37 cellular contexts compared by ENCODE assay signal in genomic region chr2:67070826-67071225, GRCh38.
"Had no signal": no experiment of that assay in that cellular context is flagged by ENCODE, and none has a peak within 500 bp of the region (broad histone marks: within the 10 kb centered on the region; RNA-seq: fewer than 3 reads in every experiment).

No MANE protein-coding gene starts in this region.

- H3K27ac ChIP-seq: adrenal gland, cardiac muscle cell, VCaP had no signal

- ATAC-seq: activated CD8-positive, alpha-beta T cell treated with anti-CD3 and anti-CD28 coated beads for 36 hours; activated naive CD4-positive, alpha-beta T cell treated with anti-CD3 and anti-CD28 coated beads, Interleukin-2, amount 50 U/mL, for 72 hours; activated T-cell treated with anti-CD3 and anti-CD28 coated beads, Interleukin-2, amount 50 U/mL, for 4 hours; activated T-cell treated with anti-CD3 and anti-CD28 coated beads, Interleukin-2, amount 50 U/mL, for 72 hours; activated T-helper 17 cell treated with anti-CD3 and anti-CD28 coated beads, Interleukin-2, amount 50 U/mL, for 72 hours had no signal

- H3K27me3 ChIP-seq: adrenal gland, cardiac muscle cell had no signal

- H3K9me3 Mint-ChIP-seq: activated B cell treated with CpG ODN at 0.5 μM for 24 hours; activated CD4-positive, alpha-beta memory T cell treated with anti-CD3 and anti-CD28 coated beads for 36 hours; activated CD4-positive, alpha-beta T cell treated with anti-CD3 and anti-CD28 coated beads, Interleukin-2, amount 10 ng/mL, durations not matched to agents 24 days and 14 days; activated T-helper 1 cell treated with anti-CD3 and anti-CD28 coated beads, Interleukin-12 subunit alpha, Interleukin-12 subunit beta, Interleukin-2, Interleukin-4 antibody, amounts not matched to agents 30 ng/mL and 10 ng/mL and 1 ng/mL, durations not matched to agents 14 hours and 24 hours and 36 hours; T-helper 2 cell treated with Interferon-gamma antibody and Interleukin-4, amounts not matched to agents 5 μg/mL and 100 μg/mL, for 36 hours had no signal

- H3K4me3 Mint-ChIP-seq: activated B cell treated with CpG ODN at 0.5 μM for 24 hours; activated CD4-positive, alpha-beta memory T cell treated with anti-CD3 and anti-CD28 coated beads for 36 hours; activated CD4-positive, alpha-beta T cell treated with anti-CD3 and anti-CD28 coated beads, Interleukin-2, amount 10 ng/mL, durations not matched to agents 24 days and 14 days; activated CD8-positive, alpha-beta T cell treated with anti-CD3 and anti-CD28 coated beads for 36 hours; activated naive CD4-positive, alpha-beta T cell treated with anti-CD3 and anti-CD28 coated beads for 36 hours; activated naive CD8-positive, alpha-beta T cell treated with anti-CD3 and anti-CD28 coated beads for 36 hours; activated T-cell treated with anti-CD3 and anti-CD28 coated beads, Interleukin-2, amount 50 U/mL, for 4 hours; activated T-cell treated with anti-CD3 and anti-CD28 coated beads, Interleukin-2, amount 50 U/mL, for 72 hours; activated T-helper 1 cell treated with anti-CD3 and anti-CD28 coated beads, Interleukin-12 subunit alpha, Interleukin-12 subunit beta, Interleukin-2, Interleukin-4 antibody, amounts not matched to agents 30 ng/mL and 10 ng/mL and 1 ng/mL, durations not matched to agents 14 hours and 24 hours and 36 hours; activated T-helper 17 cell treated with anti-CD3 and anti-CD28 coated beads, Interleukin-2, amount 50 U/mL, for 72 hours; brain; central memory CD8-positive, alpha-beta T cell; T-helper 1 cell treated with Interleukin-12 subunit alpha and Interleukin-12 subunit beta and Interleukin-4 antibody, amounts not matched to agents 30 μg/mL and 1 μg/mL, for 36 hours; T-helper 2 cell treated with Interferon-gamma antibody and Interleukin-4, amounts not matched to agents 5 μg/mL and 100 μg/mL, for 36 hours had no signal

- H3K9me3 ChIP-seq: adrenal gland had no signal

- H3K36me3 ChIP-seq: adrenal gland, cardiac muscle cell had no signal

- H3K36me3 Mint-ChIP-seq: activated CD4-positive, alpha-beta memory T cell treated with anti-CD3 and anti-CD28 coated beads for 36 hours; activated naive CD4-positive, alpha-beta T cell treated with anti-CD3 and anti-CD28 coated beads, Interleukin-2, amount 50 U/mL, for 72 hours; activated naive CD8-positive, alpha-beta T cell treated with anti-CD3 and anti-CD28 coated beads for 36 hours; brain had no signal

- DNase-seq: activated B cell treated with CpG ODN at 0.5 μM for 24 hours; activated CD4-positive, alpha-beta memory T cell treated with anti-CD3 and anti-CD28 coated beads for 36 hours; activated CD4-positive, alpha-beta T cell treated with anti-CD3 and anti-CD28 coated beads for 4 hours; activated CD4-positive, alpha-beta T cell treated with anti-CD3 and anti-CD28 coated beads, Interleukin-2, amount 10 ng/mL, durations not matched to agents 24 days and 14 days; activated CD4-positive, alpha-beta T cell treated with anti-CD3 and anti-CD28 coated beads, Interleukin-2, amount 50 U/mL, for 1 hour; activated CD4-positive, alpha-beta T cell treated with anti-CD3 and anti-CD28 coated beads, Interleukin-2, amount 50 U/mL, for 4 hours; activated CD4-positive, CD25-positive, alpha-beta regulatory T cell treated with anti-CD3 and anti-CD28 coated beads, Interleukin-2, amount 50 U/mL, for 72 hours; activated CD8-positive, alpha-beta memory T cell treated with anti-CD3 and anti-CD28 coated beads, Interleukin-2, amount 50 U/mL, for 4 hours; activated CD8-positive, alpha-beta T cell treated with anti-CD3 and anti-CD28 coated beads for 36 hours; activated effector memory CD4-positive, alpha-beta T cell treated with anti-CD3 and anti-CD28 coated beads, Interleukin-2, amount 50 U/mL, for 16 hours; activated gamma-delta T cell treated with Interleukin-2 at 50 U/mL for 16 hours; activated naive CD4-positive, alpha-beta T cell; activated naive CD4-positive, alpha-beta T cell treated with anti-CD3 and anti-CD28 coated beads for 36 hours; activated naive CD4-positive, alpha-beta T cell treated with anti-CD3 and anti-CD28 coated beads, Interleukin-2, amount 50 U/mL, for 16 hours; activated naive CD8-positive, alpha-beta T cell treated with anti-CD3 and anti-CD28 coated beads for 36 hours; activated T-cell treated with anti-CD3 and anti-CD28 coated beads for 4 hours; activated T-cell treated with anti-CD3 and anti-CD28 coated beads, Interleukin-2, amount 50 U/mL, for 1 hour; activated T-cell treated with anti-CD3 and anti-CD28 coated beads, Interleukin-2, amount 50 U/mL, for 4 hours; activated T-cell treated with anti-CD3 and anti-CD28 coated beads, Interleukin-2, amount 50 U/mL, for 72 hours; adrenal gland; amniotic stem cell; aorta; caudate nucleus; cerebellar nuclear complex; T-helper 2 cell; T-helper 9 cell had no signal

- FAIRE-seq: bronchial epithelial cell, TTC549 had no signal

- H3K27ac Mint-ChIP-seq: activated B cell treated with CpG ODN at 0.5 μM for 24 hours; activated CD4-positive, alpha-beta memory T cell treated with anti-CD3 and anti-CD28 coated beads for 36 hours; activated CD4-positive, alpha-beta T cell treated with anti-CD3 and anti-CD28 coated beads, Interleukin-2, amount 10 ng/mL, durations not matched to agents 24 days and 14 days; activated CD8-positive, alpha-beta T cell treated with anti-CD3 and anti-CD28 coated beads for 36 hours; activated naive CD4-positive, alpha-beta T cell treated with anti-CD3 and anti-CD28 coated beads for 36 hours; activated naive CD4-positive, alpha-beta T cell treated with anti-CD3 and anti-CD28 coated beads, Interleukin-2, amount 50 U/mL, for 72 hours; activated naive CD8-positive, alpha-beta T cell treated with anti-CD3 and anti-CD28 coated beads for 36 hours; activated T-cell treated with anti-CD3 and anti-CD28 coated beads, Interleukin-2, amount 50 U/mL, for 72 hours; activated T-helper 1 cell treated with anti-CD3 and anti-CD28 coated beads, Interleukin-12 subunit alpha, Interleukin-12 subunit beta, Interleukin-2, Interleukin-4 antibody, amounts not matched to agents 30 ng/mL and 10 ng/mL and 1 ng/mL, durations not matched to agents 14 hours and 24 hours and 36 hours; activated T-helper 17 cell treated with anti-CD3 and anti-CD28 coated beads, Interleukin-2, amount 50 U/mL, for 72 hours; brain; T-helper 1 cell treated with Interleukin-12 subunit alpha and Interleukin-12 subunit beta and Interleukin-4 antibody, amounts not matched to agents 30 μg/mL and 1 μg/mL, for 36 hours; T-helper 2 cell treated with Interferon-gamma antibody and Interleukin-4, amounts not matched to agents 5 μg/mL and 100 μg/mL, for 36 hours had no signal

- H3K4me1 Mint-ChIP-seq: activated B cell treated with CpG ODN at 0.5 μM for 24 hours; activated CD4-positive, alpha-beta T cell treated with anti-CD3 and anti-CD28 coated beads, Interleukin-2, amount 10 ng/mL, durations not matched to agents 24 days and 14 days; activated naive CD8-positive, alpha-beta T cell treated with anti-CD3 and anti-CD28 coated beads for 36 hours; activated T-helper 17 cell treated with anti-CD3 and anti-CD28 coated beads, Interleukin-2, amount 50 U/mL, for 72 hours; central memory CD8-positive, alpha-beta T cell had no signal

- H3K4me3 ChIP-seq: adrenal gland, cardiac muscle cell had no signal

- H3K27me3 Mint-ChIP-seq: activated B cell treated with CpG ODN at 0.5 μM for 24 hours; activated CD4-positive, alpha-beta memory T cell treated with anti-CD3 and anti-CD28 coated beads for 36 hours; activated CD4-positive, alpha-beta T cell treated with anti-CD3 and anti-CD28 coated beads, Interleukin-2, amount 10 ng/mL, durations not matched to agents 24 days and 14 days; activated CD8-positive, alpha-beta T cell treated with anti-CD3 and anti-CD28 coated beads for 36 hours; activated naive CD8-positive, alpha-beta T cell treated with anti-CD3 and anti-CD28 coated beads for 36 hours; activated T-helper 17 cell treated with anti-CD3 and anti-CD28 coated beads, Interleukin-2, amount 50 U/mL, for 72 hours; central memory CD8-positive, alpha-beta T cell had no signal
